Comparison of ENCODE assay signal across 11 cellular contexts in the genomic region with DNA sequence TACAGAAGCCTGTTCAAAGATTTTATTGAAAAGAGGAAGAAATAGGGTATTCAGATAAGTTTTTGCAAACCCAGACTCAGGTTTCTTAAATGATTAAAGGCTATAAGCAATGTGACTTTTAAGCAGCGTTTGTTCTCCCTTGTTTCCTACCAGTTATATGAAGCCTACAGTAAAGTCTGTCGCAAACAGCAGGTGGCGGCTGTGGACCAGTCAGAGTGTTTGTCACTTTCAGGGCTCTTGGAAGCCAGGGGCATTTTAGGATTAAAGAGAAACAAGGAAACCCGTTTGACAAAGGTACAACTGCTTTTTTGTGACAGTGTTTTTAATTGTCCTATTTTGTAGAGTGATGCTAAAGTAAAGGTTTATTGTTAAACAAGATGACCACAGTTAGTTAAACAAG. TPM values are rescaled to one million over a fixed set of nuclear protein-coding genes. Genes with fewer than 3 reads are reported as not detected.
DNase-seq lines count a peak whose midpoint lies in the region; ATAC-seq and TF ChIP-seq lines count a peak whose summit lies in the region.
"Had no signal": no experiment of that assay in that cellular context is flagged by ENCODE, and none has a peak within 500 bp of the region (broad histone marks: within the 10 kb centered on the region; RNA-seq: fewer than 3 reads in every experiment).

No MANE protein-coding gene starts in this region.

- no peak overlapping the region for H3K4me3 Mint-ChIP-seq in nephron progenitor cell
- no peak overlapping the region for H3K4me3 Mint-ChIP-seq in naive thymus-derived CD8-positive, alpha-beta T cell
- H3K4me3 Mint-ChIP-seq: stimulated activated naive CD8-positive, alpha-beta T cell treated with anti-CD3 and anti-CD28 coated beads, Interleukin-15, Interleukin-2, amounts not matched to agents 100 ng/mL and 50 ng/mL, for 24 hours had no signal

- H3K27ac ChIP-seq in colonic mucosa, result no peak overlapping the region
- H3K27ac ChIP-seq: gastroesophageal sphincter had no signal

- H3K4me1 ChIP-seq in colonic mucosa, result peaks cover 4% of the 10 kb centered on the region

- intact Hi-C loops in colonic mucosa (cut with DNase I), result no loop called here

- DNase-seq in MV-4-11 (lab: John Stamatoyannopoulos, UW) (peak; percentile 27), colonic mucosa (no peak), nephron progenitor cell (no peak), DMS153 treated with DMSO at 0.1 percent for 48 hours (lab: John Stamatoyannopoulos, UW; ENCODE audit: unreplicated experiment) (no peak), SKM-1 (lab: John Stamatoyannopoulos, UW; ENCODE audit: unreplicated experiment) (no peak)
- DNase-seq in naive thymus-derived CD8-positive, alpha-beta T cell, result no peak
- DNase-seq: activated T-cell treated with anti-CD3 and anti-CD28 coated beads for 4 hours, NCI-H510A had no signal

- H3K27ac Mint-ChIP-seq in nephron progenitor cell, result no peak overlapping the region
- no peak overlapping the region for H3K27ac Mint-ChIP-seq in naive thymus-derived CD8-positive, alpha-beta T cell
- H3K27ac Mint-ChIP-seq: stimulated activated naive CD8-positive, alpha-beta T cell treated with anti-CD3 and anti-CD28 coated beads, Interleukin-15, Interleukin-2, amounts not matched to agents 100 ng/mL and 50 ng/mL, for 24 hours had no signal

- no peak overlapping the region for H3K9ac ChIP-seq in colonic mucosa (ENCODE audit: low read depth in 2 of 2, low read length in 2 of 2)

- H3K9me3 Mint-ChIP-seq in nephron progenitor cell, result no peaks in the 10 kb centered on the region
- no peaks in the 10 kb centered on the region for H3K9me3 Mint-ChIP-seq in naive thymus-derived CD8-positive, alpha-beta T cell
- H3K9me3 Mint-ChIP-seq: stimulated activated naive CD8-positive, alpha-beta T cell treated with anti-CD3 and anti-CD28 coated beads, Interleukin-15, Interleukin-2, amounts not matched to agents 100 ng/mL and 50 ng/mL, for 24 hours had no signal

- no peaks in the 10 kb centered on the region for H3K36me3 ChIP-seq in colonic mucosa
- H3K36me3 ChIP-seq: gastroesophageal sphincter had no signal

- H3K27me3 ChIP-seq in colonic mucosa, result no peaks in the 10 kb centered on the region
- H3K27me3 ChIP-seq: gastroesophageal sphincter had no signal

- no peaks in the 10 kb centered on the region for H3K9me3 ChIP-seq in colonic mucosa
- H3K9me3 ChIP-seq: gastroesophageal sphincter had no signal

- ATAC-seq in naive thymus-derived CD8-positive, alpha-beta T cell, result no peak
- ATAC-seq: gastroesophageal sphincter had no signal

- H3K4me3 ChIP-seq in colonic mucosa, result no peak overlapping the region
- H3K4me3 ChIP-seq: gastroesophageal sphincter had no signal

- H3K4me1 Mint-ChIP-seq in nephron progenitor cell, result peaks cover 27% of the 10 kb centered on the region
- H3K4me1 Mint-ChIP-seq in naive thymus-derived CD8-positive, alpha-beta T cell, result peaks cover 12 to 18% (median 16%) of the 10 kb centered on the region in 4 donors

- no peaks in the 10 kb centered on the region for H3K27me3 Mint-ChIP-seq in nephron progenitor cell (ENCODE audit: low read depth, poor library complexity)
- no peaks in the 10 kb centered on the region for H3K27me3 Mint-ChIP-seq in naive thymus-derived CD8-positive, alpha-beta T cell
- H3K27me3 Mint-ChIP-seq: stimulated activated naive CD8-positive, alpha-beta T cell treated with anti-CD3 and anti-CD28 coated beads, Interleukin-15, Interleukin-2, amounts not matched to agents 100 ng/mL and 50 ng/mL, for 24 hours had no signal

- POLR2A ChIA-PET in naive thymus-derived CD8-positive, alpha-beta T cell (lab: Charles Lee), result interaction anchor here (0.7 to 28.1 kb wide), 3 partner anchors 25 to 125 kb away, joined by 3 to 458 read pairs (median 62); no protein-coding TSS in a partner anchor

- H3K36me3 Mint-ChIP-seq in nephron progenitor cell (ENCODE audit: low read depth), result peaks cover 22% of the 10 kb centered on the region
- no peaks in the 10 kb centered on the region for H3K36me3 Mint-ChIP-seq in naive thymus-derived CD8-positive, alpha-beta T cell

- TF ChIP-seq CTCF in GM12873 (IDR thresholded peaks at IDR 0.05; ENCODE audit: insufficient read depth, low read depth, low read length, missing control alignments) (peak; percentile 14), colonic mucosa (IDR thresholded peaks at IDR 0.05) (peak; percentile 42), nephron progenitor cell (IDR thresholded peaks at IDR 0.05) (peak; percentile 11)

RNA-seq across cellular contexts. Expression of gene RARA, which starts 7.7 kb away (rescaled TPM):
- total RNA-seq in colonic mucosa, result 10 to 100 TPM; 25.6 to 46.7 TPM
- 10 to 100 TPM; 39.2 to 39.9 TPM for total RNA-seq in naive thymus-derived CD8-positive, alpha-beta T cell
- polyA plus RNA-seq in naive thymus-derived CD8-positive, alpha-beta T cell, result 10 to 100 TPM in 1 of 3 donors, 1 to 10 TPM in 2; 7.2 to 12.4 (median 9.0) TPM

RNA-seq across cellular contexts. Expression of gene CDC6, which starts 13.6 kb away (rescaled TPM):
- total RNA-seq in colonic mucosa, result 10 to 100 TPM in 1 of 2 donors, 1 to 10 TPM in 1; 8.5 to 40.8 TPM
- total RNA-seq in naive thymus-derived CD8-positive, alpha-beta T cell, result 1 to 10 TPM; 1.5 to 1.6 TPM
- under 1 TPM in 1 of 3 donors, not detected in 2; 0.08 TPM for polyA plus RNA-seq in naive thymus-derived CD8-positive, alpha-beta T cell
